11 cellular contexts compared by ENCODE assay signal in genomic region chr3:123104550-123104949, GRCh38. TPM values are rescaled to one million over a fixed set of nuclear protein-coding genes. Genes with fewer than 3 reads are reported as not detected.
A peak's percentile ranks its signal among the peaks of the same experiment; 100 is the strongest.
DNase-seq lines count a peak whose midpoint lies in the region; ATAC-seq lines count a peak whose summit lies in the region.
"Had no signal": no experiment of that assay in that cellular context is flagged by ENCODE, and none has a peak within 500 bp of the region (broad histone marks: within the 10 kb centered on the region; RNA-seq: fewer than 3 reads in every experiment).

No MANE protein-coding gene starts in this region.

- WGBS in right cardiac atrium: 58% methylated on average over 3 of the region's 3 CpGs

- H3K27ac Mint-ChIP-seq in activated naive CD8-positive, alpha-beta T cell treated with anti-CD3 and anti-CD28 coated beads, Interleukin-2, amount 50 U/mL, for 24 hours: no peak overlapping the region
- no peak overlapping the region for H3K27ac Mint-ChIP-seq in activated T-helper 17 cell treated with anti-CD3 and anti-CD28 coated beads, Interleukin-2, amount 50 U/mL, for 72 hours
- no peak overlapping the region for H3K27ac Mint-ChIP-seq in activated T-helper 2 cell treated with anti-CD3 and anti-CD28 coated beads, Interferon-gamma antibody, Interleukin-2, Interleukin-4, amounts not matched to agents 10 μg/mL and 5 μg/mL and 100 μg/mL, durations not matched to agents 14 hours and 24 hours and 36 hours
- H3K27ac Mint-ChIP-seq: CD4-positive, CD25-positive, alpha-beta regulatory T cell had no signal

- H3K36me3 Mint-ChIP-seq in activated naive CD8-positive, alpha-beta T cell treated with anti-CD3 and anti-CD28 coated beads, Interleukin-2, amount 50 U/mL, for 24 hours (ENCODE audit: low read depth): peaks cover 38% of the 10 kb centered on the region
- peaks cover 85% of the 10 kb centered on the region for H3K36me3 Mint-ChIP-seq in activated T-helper 17 cell treated with anti-CD3 and anti-CD28 coated beads, Interleukin-2, amount 50 U/mL, for 72 hours (ENCODE audit: low read depth)
- H3K36me3 Mint-ChIP-seq in activated T-helper 2 cell treated with anti-CD3 and anti-CD28 coated beads, Interferon-gamma antibody, Interleukin-2, Interleukin-4, amounts not matched to agents 10 μg/mL and 5 μg/mL and 100 μg/mL, durations not matched to agents 14 hours and 24 hours and 36 hours (ENCODE audit: low read depth): peaks cover 51% of the 10 kb centered on the region

- H3K4me1 Mint-ChIP-seq in activated naive CD8-positive, alpha-beta T cell treated with anti-CD3 and anti-CD28 coated beads, Interleukin-2, amount 50 U/mL, for 24 hours: peaks cover 4% of the 10 kb centered on the region
- H3K4me1 Mint-ChIP-seq in activated T-helper 17 cell treated with anti-CD3 and anti-CD28 coated beads, Interleukin-2, amount 50 U/mL, for 72 hours: no peaks in the 10 kb centered on the region
- peaks cover 1% of the 10 kb centered on the region for H3K4me1 Mint-ChIP-seq in activated T-helper 2 cell treated with anti-CD3 and anti-CD28 coated beads, Interferon-gamma antibody, Interleukin-2, Interleukin-4, amounts not matched to agents 10 μg/mL and 5 μg/mL and 100 μg/mL, durations not matched to agents 14 hours and 24 hours and 36 hours (ENCODE audit: low read depth)
- H3K4me1 Mint-ChIP-seq: CD4-positive, CD25-positive, alpha-beta regulatory T cell had no signal

- DNase-seq in right cardiac atrium: no peak
- DNase-seq in cardiac septum (ENCODE audit: low spot score): no peak
- no peak for DNase-seq in activated naive CD8-positive, alpha-beta T cell treated with anti-CD3 and anti-CD28 coated beads, Interleukin-2, amount 50 U/mL, for 24 hours
- peak; percentile 78 for DNase-seq in hepatic stellate cell (ENCODE audit: low spot score)
- DNase-seq in T-helper 2 cell: no peak
- no peak for DNase-seq in activated T-helper 2 cell treated with anti-CD3 and anti-CD28 coated beads, Interferon-gamma antibody, Interleukin-2, Interleukin-4, amounts not matched to agents 10 μg/mL and 5 μg/mL and 100 μg/mL, durations not matched to agents 14 hours and 24 hours and 36 hours (ENCODE audit: low spot score)
- DNase-seq: activated T-cell treated with anti-CD3 and anti-CD28 coated beads, Interleukin-2, amount 50 U/mL, for 48 hours; CD4-positive, CD25-positive, alpha-beta regulatory T cell had no signal

- no peak overlapping the region for H3K4me3 ChIP-seq in right cardiac atrium (ENCODE audit: low read length)

- H3K9me3 ChIP-seq in right cardiac atrium (ENCODE audit: control insufficient read depth, low read length): no peaks in the 10 kb centered on the region
- H3K9me3 ChIP-seq: neutrophil had no signal

- intact Hi-C loops in right cardiac atrium (cut with DNase I) (no loop called here), cardiac septum (cut with DNase I) (no loop called here)
- intact Hi-C loops in activated T-helper 2 cell treated with anti-CD3 and anti-CD28 coated beads, Interferon-gamma antibody, Interleukin-2, Interleukin-4, amounts not matched to agents 10 μg/mL and 5 μg/mL and 100 μg/mL, durations not matched to agents 14 hours and 24 hours and 36 hours (cut with micrococcal nuclease): no loop called here

- no peak overlapping the region for H3K4me3 Mint-ChIP-seq in activated naive CD8-positive, alpha-beta T cell treated with anti-CD3 and anti-CD28 coated beads, Interleukin-2, amount 50 U/mL, for 24 hours
- no peak overlapping the region for H3K4me3 Mint-ChIP-seq in activated T-helper 17 cell treated with anti-CD3 and anti-CD28 coated beads, Interleukin-2, amount 50 U/mL, for 72 hours
- H3K4me3 Mint-ChIP-seq in activated T-helper 2 cell treated with anti-CD3 and anti-CD28 coated beads, Interferon-gamma antibody, Interleukin-2, Interleukin-4, amounts not matched to agents 10 μg/mL and 5 μg/mL and 100 μg/mL, durations not matched to agents 14 hours and 24 hours and 36 hours (ENCODE audit: low read depth): no peak overlapping the region
- H3K4me3 Mint-ChIP-seq: CD4-positive, CD25-positive, alpha-beta regulatory T cell had no signal

- ATAC-seq in right cardiac atrium (peak; percentile 58 to 85), GM21529 (IDR thresholded peaks at IDR 0.05; ENCODE audit: unreplicated experiment) (no peak)
- peak; percentile 39 for ATAC-seq in activated naive CD8-positive, alpha-beta T cell treated with anti-CD3 and anti-CD28 coated beads, Interleukin-2, amount 50 U/mL, for 24 hours
- ATAC-seq in activated T-helper 17 cell treated with anti-CD3 and anti-CD28 coated beads, Interleukin-2, amount 50 U/mL, for 72 hours (replicated peaks): no peak

- H3K9me3 Mint-ChIP-seq in activated naive CD8-positive, alpha-beta T cell treated with anti-CD3 and anti-CD28 coated beads, Interleukin-2, amount 50 U/mL, for 24 hours: no peaks in the 10 kb centered on the region
- H3K9me3 Mint-ChIP-seq in activated T-helper 17 cell treated with anti-CD3 and anti-CD28 coated beads, Interleukin-2, amount 50 U/mL, for 72 hours: no peaks in the 10 kb centered on the region
- H3K9me3 Mint-ChIP-seq in activated T-helper 2 cell treated with anti-CD3 and anti-CD28 coated beads, Interferon-gamma antibody, Interleukin-2, Interleukin-4, amounts not matched to agents 10 μg/mL and 5 μg/mL and 100 μg/mL, durations not matched to agents 14 hours and 24 hours and 36 hours: no peaks in the 10 kb centered on the region
- H3K9me3 Mint-ChIP-seq: CD4-positive, CD25-positive, alpha-beta regulatory T cell had no signal

- H3K27me3 Mint-ChIP-seq in activated naive CD8-positive, alpha-beta T cell treated with anti-CD3 and anti-CD28 coated beads, Interleukin-2, amount 50 U/mL, for 24 hours: no peaks in the 10 kb centered on the region
- H3K27me3 Mint-ChIP-seq in activated T-helper 17 cell treated with anti-CD3 and anti-CD28 coated beads, Interleukin-2, amount 50 U/mL, for 72 hours: no peaks in the 10 kb centered on the region
- H3K27me3 Mint-ChIP-seq in activated T-helper 2 cell treated with anti-CD3 and anti-CD28 coated beads, Interferon-gamma antibody, Interleukin-2, Interleukin-4, amounts not matched to agents 10 μg/mL and 5 μg/mL and 100 μg/mL, durations not matched to agents 14 hours and 24 hours and 36 hours (ENCODE audit: low read depth): no peaks in the 10 kb centered on the region
- H3K27me3 Mint-ChIP-seq: CD4-positive, CD25-positive, alpha-beta regulatory T cell had no signal

- H3K4me1 ChIP-seq in right cardiac atrium (ENCODE audit: control insufficient read depth, insufficient read depth, low read length): no peaks in the 10 kb centered on the region

- no peaks in the 10 kb centered on the region for H3K27me3 ChIP-seq in right cardiac atrium (ENCODE audit: control insufficient read depth, insufficient read depth)
- H3K27me3 ChIP-seq: neutrophil had no signal

- H3K27ac ChIP-seq in right cardiac atrium (ENCODE audit: low read length): no peak overlapping the region
- H3K27ac ChIP-seq: neutrophil had no signal

RNA-seq across cellular contexts. Expression of gene PDIA5, which starts 37.7 kb away (rescaled TPM):
- total RNA-seq in right cardiac atrium (10 to 100 TPM in 2 of 4 donors, 1 to 10 TPM in 2; 8.8 to 11.1 (median 9.9) TPM), cardiac septum (8.8 TPM)
- 8.3 TPM for polyA plus RNA-seq in right cardiac atrium
- total RNA-seq in activated T-helper 17 cell treated with anti-CD3 and anti-CD28 coated beads, Interleukin-2, amount 50 U/mL, for 72 hours: 10 to 100 TPM in 1 of 2 donors, 1 to 10 TPM in 1; 8.4 to 19.2 TPM
- total RNA-seq in activated T-helper 2 cell treated with anti-CD3 and anti-CD28 coated beads, Interferon-gamma antibody, Interleukin-2, Interleukin-4, amounts not matched to agents 10 μg/mL and 5 μg/mL and 100 μg/mL, durations not matched to agents 14 hours and 24 hours and 36 hours: 29.0 and 32.3 TPM in 2 replicates

Comparison
In these comparisons a context has a peak if more than half of its experiments do, and no peak if none do; other contexts are left out.
1. ATAC-seq: peak in right cardiac atrium (2 of 2) and activated naive CD8-positive, alpha-beta T cell treated with anti-CD3 and anti-CD28 coated beads, Interleukin-2, amount 50 U/mL, for 24 hours (single experiment); none in GM21529 (single experiment) and activated T-helper 17 cell treated with anti-CD3 and anti-CD28 coated beads, Interleukin-2, amount 50 U/mL, for 72 hours (single experiment).